Comparison of ENCODE assay signal across 3 cellular contexts in genomic region chr2:170911314-170911889, GRCh38.
TF ChIP-seq lines count a peak whose summit lies in the region.

No MANE protein-coding gene starts in this region.

TF ChIP-seq in HCT116, 20 proteins besides CTCF, POLR2A, EP300 and RAD21:
- peak; percentile 75 for TF ChIP-seq ZNF274 (IDR thresholded peaks at IDR 0.05; ENCODE audit: low read depth, low read length)
- no peak for TF ChIP-seq EZH2phosphoT487 (IDR thresholded peaks at IDR 0.05; ENCODE audit: borderline replicate concordance)
- no peak for TF ChIP-seq ATF3 (IDR thresholded peaks at IDR 0.05)

TF ChIP-seq in HEK293, 187 proteins besides CTCF, POLR2A, EP300 and RAD21 (continued from another document):
- no peak for TF ChIP-seq ZSCAN23 (tag by site-specific recombination; IDR thresholded peaks at IDR 0.05)
- no peak for TF ChIP-seq PRDM1 (tag by site-specific recombination; IDR thresholded peaks at IDR 0.05)
- TF ChIP-seq ZBTB10 (tag by site-specific recombination; IDR thresholded peaks at IDR 0.05): no peak
- TF ChIP-seq ZNF596 (tag by site-specific recombination; IDR thresholded peaks at IDR 0.05): no peak
- peak; percentile 83 for TF ChIP-seq SETDB1 (IDR thresholded peaks at IDR 0.05; ENCODE audit: insufficient read length, low read length)
- TF ChIP-seq GFI1B (tag by site-specific recombination; IDR thresholded peaks at IDR 0.05): no peak
- TF ChIP-seq ZNF561 (tag by site-specific recombination; IDR thresholded peaks at IDR 0.05; ENCODE audit: borderline replicate concordance): no peak
- TF ChIP-seq ZNF274 (IDR thresholded peaks at IDR 0.05; ENCODE audit: low read length): no peak
- peak; percentile 81; the same call in 1 of the 2 replicates for TF ChIP-seq ZNF274 (tag by site-specific recombination; IDR thresholded peaks at IDR 0.05; ENCODE audit: borderline replicate concordance)

TF ChIP-seq in K562, 482 proteins besides CTCF, POLR2A, EP300 and RAD21:
- no peak for TF ChIP-seq E2F1 (CRISPR knock-in tag; IDR thresholded peaks at IDR 0.05)
- TF ChIP-seq GABPB2 (CRISPR knock-in tag; conservative IDR thresholded peaks at IDR 0.05): no peak
- TF ChIP-seq ZNF274 (IDR thresholded peaks at IDR 0.05; ENCODE audit: borderline replicate concordance, low read depth, low read length): peak; percentile 96
- no peak for TF ChIP-seq ZNF655 (CRISPR knock-in tag; IDR thresholded peaks at IDR 0.05)
- no peak for TF ChIP-seq ZKSCAN8 (CRISPR knock-in tag; IDR thresholded peaks at IDR 0.05)
- TF ChIP-seq MAX (CRISPR knock-in tag; IDR thresholded peaks at IDR 0.05): no peak
